Comparison of ENCODE assay signal across 33 cellular contexts in genomic region chr1:37284053-37284452, GRCh38.
"Had no signal": no experiment of that assay in that cellular context is flagged by ENCODE, and none has a peak within 500 bp of the region (broad histone marks: within the 10 kb centered on the region; RNA-seq: fewer than 3 reads in every experiment).

No MANE protein-coding gene starts in this region.

- H3K4me1 ChIP-seq: adrenal gland, ascending aorta, body of pancreas, breast epithelium had no signal

- ATAC-seq: activated naive CD4-positive, alpha-beta T cell treated with anti-CD3 and anti-CD28 coated beads, Interleukin-2, amount 50 U/mL, for 72 hours; activated naive CD8-positive, alpha-beta T cell treated with anti-CD3 and anti-CD28 coated beads, Interleukin-2, amount 50 U/mL, for 24 hours; activated T-cell treated with anti-CD3 and anti-CD28 coated beads, Interleukin-2, amount 50 U/mL, for 4 hours; activated T-cell treated with anti-CD3 and anti-CD28 coated beads, Interleukin-2, amount 50 U/mL, for 72 hours; activated T-helper 17 cell treated with anti-CD3 and anti-CD28 coated beads, Interleukin-2, amount 50 U/mL, for 72 hours; body of pancreas had no signal

- H3K9me3 ChIP-seq: adrenal gland had no signal

- H3K27ac ChIP-seq: adrenal gland, ascending aorta, body of pancreas, brain microvascular endothelial cell, breast epithelium, cardiac muscle cell had no signal

- H3K27me3 ChIP-seq: adrenal gland, ascending aorta, body of pancreas, brain microvascular endothelial cell, breast epithelium, cardiac muscle cell had no signal

- H3K36me3 ChIP-seq: adrenal gland, ascending aorta, brain microvascular endothelial cell, breast epithelium, cardiac muscle cell had no signal

- DNase-seq: activated effector memory CD4-positive, alpha-beta T cell treated with anti-CD3 and anti-CD28 coated beads, Interleukin-2, amount 50 U/mL, for 16 hours; activated effector memory CD4-positive, alpha-beta T cell treated with Interleukin-2 at 50 U/mL for 16 hours; activated gamma-delta T cell; activated gamma-delta T cell treated with Interleukin-2 at 50 U/mL for 16 hours; activated naive CD4-positive, alpha-beta T cell; activated naive CD4-positive, alpha-beta T cell treated with anti-CD3 and anti-CD28 coated beads for 36 hours; activated naive CD4-positive, alpha-beta T cell treated with anti-CD3 and anti-CD28 coated beads, Interleukin-2, amount 10 ng/mL, durations not matched to agents 7 days and 5 days; activated naive CD4-positive, alpha-beta T cell treated with anti-CD3 and anti-CD28 coated beads, Interleukin-2, amount 50 U/mL, for 16 hours; activated naive CD4-positive, alpha-beta T cell treated with Interleukin-2 at 50 U/mL for 16 hours; activated naive CD8-positive, alpha-beta T cell treated with anti-CD3 and anti-CD28 coated beads for 36 hours; activated naive CD8-positive, alpha-beta T cell treated with anti-CD3 and anti-CD28 coated beads, Interleukin-2, amount 10 ng/mL, durations not matched to agents 7 days and 5 days; activated naive CD8-positive, alpha-beta T cell treated with anti-CD3 and anti-CD28 coated beads, Interleukin-2, amount 50 U/mL, for 24 hours; activated T-cell treated with anti-CD3 and anti-CD28 coated beads for 4 hours; activated T-cell treated with anti-CD3 and anti-CD28 coated beads, Interleukin-2, amount 50 U/mL, for 1 hour; activated T-cell treated with anti-CD3 and anti-CD28 coated beads, Interleukin-2, amount 50 U/mL, for 24 hours; activated T-cell treated with anti-CD3 and anti-CD28 coated beads, Interleukin-2, amount 50 U/mL, for 4 hours; activated T-cell treated with anti-CD3 and anti-CD28 coated beads, Interleukin-2, amount 50 U/mL, for 48 hours; activated T-cell treated with anti-CD3 and anti-CD28 coated beads, Interleukin-2, amount 50 U/mL, for 72 hours; adrenal gland; amniotic stem cell; amygdala; anterior cingulate cortex; aorta; body of pancreas; brain microvascular endothelial cell; caudate nucleus; central memory CD4-positive, alpha-beta T cell; cerebellar nuclear complex had no signal

- H3K4me3 ChIP-seq: adrenal gland, ascending aorta, body of pancreas, breast epithelium, cardiac muscle cell had no signal
